ENCODE assay signal across 9 cellular contexts in the genomic region with DNA sequence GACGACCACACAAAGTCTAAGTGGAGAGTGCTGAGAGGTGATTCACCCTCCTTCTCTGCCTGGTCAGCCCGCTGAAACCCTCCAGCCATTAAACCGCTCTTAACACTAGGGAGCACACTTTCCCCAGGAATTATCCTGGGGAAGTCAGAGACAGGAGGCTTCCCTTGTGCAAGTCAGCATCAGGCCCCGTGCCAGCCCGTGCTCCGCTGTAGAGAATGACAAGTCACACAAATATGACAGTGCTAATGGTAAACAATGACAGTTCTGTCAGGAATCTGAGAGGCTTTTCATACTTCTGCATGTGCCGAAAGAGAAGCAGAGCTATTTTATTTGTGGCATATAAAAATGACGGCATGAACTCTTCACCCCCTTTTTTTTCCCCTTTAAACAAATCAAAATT.
DNase-seq lines count a peak whose midpoint lies in the region; TF ChIP-seq lines count a peak whose summit lies in the region.
"Had no signal": no experiment of that assay in that cellular context is flagged by ENCODE, and none has a peak within 500 bp of the region (broad histone marks: within the 10 kb centered on the region; RNA-seq: fewer than 3 reads in every experiment).

No MANE protein-coding gene starts in this region.

- no peak overlapping the region for H3K4me2 ChIP-seq in H9 (ENCODE audit: insufficient read depth, insufficient read length, low read length)

- no peak overlapping the region for H2BK15ac ChIP-seq in H9 (ENCODE audit: low read depth, low read length)

- no peak overlapping the region for H4K5ac ChIP-seq in H9 (ENCODE audit: insufficient read length, low read depth, low read length)

- WGBS in H9 (ENCODE audit: extremely low coverage, insufficient read length, low lambda C conversion rate), result no CpG with 5 or more reads among the region's 8 CpGs

- H4K20me1 ChIP-seq in H9 (ENCODE audit: control insufficient read depth, insufficient read depth, insufficient read length), result no peaks in the 10 kb centered on the region

- H3K27me3 Mint-ChIP-seq in H9 (ENCODE audit: low read depth), result no peaks in the 10 kb centered on the region

- H3K14ac ChIP-seq in H9 (ENCODE audit: insufficient read depth, low read length), result no peak overlapping the region

- H3K18ac ChIP-seq in H9 (ENCODE audit: insufficient read length, low read depth, low read length), result no peak overlapping the region

- no peak overlapping the region for H2BK20ac ChIP-seq in H9 (ENCODE audit: low read depth, low read length, poor library complexity, severe bottlenecking)

- H3K27ac ChIP-seq in H9 (ENCODE audit: insufficient read length, low read depth, low read length) (no peak overlapping the region), breast epithelium (peak overlapping the region in 1 of 2 donors; percentile 7), skeletal muscle tissue (ENCODE audit: low read depth, low read length) (no peak overlapping the region)
- H3K27ac ChIP-seq: SK-N-MC had no signal

- H3K4me1 Mint-ChIP-seq in H9, result peaks cover 2 to 5% of the 10 kb centered on the region in 2 experiments; a peak in 2 of 4 replicates

- H3K79me1 ChIP-seq in H9 (ENCODE audit: insufficient read depth, low read depth, low read length, poor library complexity, severe bottlenecking), result no peaks in the 10 kb centered on the region

- H2BK120ac ChIP-seq in H9 (ENCODE audit: low read depth, low read length, poor library complexity, severe bottlenecking), result no peak overlapping the region

- H3K4me3 ChIP-seq in breast epithelium (no peak overlapping the region), skeletal muscle tissue (ENCODE audit: low read length in 3 of 3) (peak overlapping the region in 2 of 3 donors; percentile 51 to 58)
- H3K4me3 ChIP-seq: SK-N-MC had no signal

- H3K56ac ChIP-seq in H9 (ENCODE audit: insufficient read length, low read depth, low read length), result no peak overlapping the region

- no peaks in the 10 kb centered on the region for H3K79me2 ChIP-seq in H9 (ENCODE audit: insufficient read depth, low read length)

- peak; percentile 81 for DNase-seq in H9
- DNase-seq in NCI-H446 treated with DMSO at 0.1 percent for 48 hours (lab: John Stamatoyannopoulos, UW), result peak; percentile 69
- DNase-seq in breast epithelium (ENCODE audit: low spot score in 2 of 2), result peak; percentile 87
- DNase-seq in iPS-NIHi7 (ENCODE audit: extremely low spot score), result peak; percentile 77
- no peak for DNase-seq in stimulated activated CD4-positive, alpha-beta T cell treated with anti-CD3 and anti-CD28 coated beads, Interleukin-2, amount 100 ng/mL, for 24 hours
- DNase-seq in GM19238 (ENCODE audit: insufficient read length, low spot score), result no peak
- no peak for DNase-seq in NCI-H2029 treated with DMSO at 0.1 percent for 48 hours (lab: John Stamatoyannopoulos, UW)

- no peak overlapping the region for H3K23ac ChIP-seq in H9 (ENCODE audit: insufficient read length, low read depth, low read length)

- no peak overlapping the region for H3K4me3 Mint-ChIP-seq in H9

- no peak overlapping the region for H3T11ph ChIP-seq in H9 (ENCODE audit: low read length)

- H2BK5ac ChIP-seq in H9 (ENCODE audit: insufficient read length, low read length), result no peak overlapping the region

- H3K9me3 ChIP-seq in H9 (ENCODE audit: control insufficient read depth, low read depth, low read length) (no peaks in the 10 kb centered on the region), breast epithelium (no peaks in the 10 kb centered on the region), skeletal muscle tissue (ENCODE audit: control insufficient read depth in 3 of 3, low read length in 3 of 3) (no peaks in the 10 kb centered on the region)

- intact Hi-C loops in breast epithelium (cut with DNase I; ENCODE audit: low total_unique reads), result no loop called here

- H4K91ac ChIP-seq in H9 (ENCODE audit: insufficient read length, low read depth, low read length), result no peak overlapping the region

- H3K36me3 Mint-ChIP-seq in H9 (ENCODE audit: insufficient read depth in 1 of 3, low read depth in 3 of 3), result no peaks in the 10 kb centered on the region

- no peak overlapping the region for H2BK12ac ChIP-seq in H9 (ENCODE audit: insufficient read length, low read depth, low read length)

- H2AFZ ChIP-seq in H9 (ENCODE audit: low read length), result no peak overlapping the region

- H3K27ac Mint-ChIP-seq in H9, result 0 out of 7 replicates have a peak overlapping the region, but pooled peaks of 1 of the 3 experiments have one; percentile 22

- no peaks in the 10 kb centered on the region for H3K36me3 ChIP-seq in breast epithelium
- no peaks in the 10 kb centered on the region for H3K36me3 ChIP-seq in skeletal muscle tissue (ENCODE audit: control insufficient read depth in 3 of 3, insufficient read depth in 3 of 3, low read length in 3 of 3)

- no peak for TF ChIP-seq POLR2A in breast epithelium (IDR thresholded peaks at IDR 0.05)

- H3K23me2 ChIP-seq in H9 (ENCODE audit: insufficient read length, low read depth, low read length, poor library complexity, severe bottlenecking), result no peaks in the 10 kb centered on the region

- no peaks in the 10 kb centered on the region for H3K9me3 Mint-ChIP-seq in H9

- H3K4me1 ChIP-seq in H9 (ENCODE audit: insufficient read depth, low read length) (no peaks in the 10 kb centered on the region), breast epithelium (no peaks in the 10 kb centered on the region), skeletal muscle tissue (ENCODE audit: control insufficient read depth in 3 of 3, insufficient read depth in 3 of 3, low read length in 3 of 3) (peaks cover 0 to 3% (median 2%) of the 10 kb centered on the region in 3 donors)

- no peak overlapping the region for H4K8ac ChIP-seq in H9 (replicated peaks; ENCODE audit: insufficient read length, low read depth, low read length)

- peak; percentile 73 for TF ChIP-seq CTCF in H9 (conservative IDR thresholded peaks at IDR 0.05)
- TF ChIP-seq CTCF in breast epithelium (IDR thresholded peaks at IDR 0.05), result peak in 2 of 3 donors; percentile 49 to 54

- H2AK5ac ChIP-seq in H9 (ENCODE audit: insufficient read length, low read length), result no peak overlapping the region

- H3K4ac ChIP-seq in H9 (ENCODE audit: low read depth, low read length), result no peak overlapping the region

- no peaks in the 10 kb centered on the region for H3K27me3 ChIP-seq in H9 (ENCODE audit: insufficient read depth, low read length)
- H3K27me3 ChIP-seq in breast epithelium, result no peaks in the 10 kb centered on the region
- H3K27me3 ChIP-seq in skeletal muscle tissue (ENCODE audit: control insufficient read depth in 3 of 3, insufficient read depth in 3 of 3, low read length in 3 of 3), result no peaks in the 10 kb centered on the region

- no peak overlapping the region for H3K9ac ChIP-seq in H9 (ENCODE audit: extremely low read depth, insufficient read length, low read length)
- peak overlapping the region in 2 of 3 donors; percentile 51 to 55 for H3K9ac ChIP-seq in skeletal muscle tissue (ENCODE audit: low read depth in 1 of 3, low read length in 3 of 3)

Comparison
In these comparisons a context has a peak if more than half of its experiments do, and no peak if none do; other contexts are left out.
1. DNase-seq: peak in H9 (single experiment), NCI-H446 treated with DMSO at 0.1 percent for 48 hours (single experiment), breast epithelium (2 of 2) and iPS-NIHi7 (single experiment); none in stimulated activated CD4-positive, alpha-beta T cell treated with anti-CD3 and anti-CD28 coated beads, Interleukin-2, amount 100 ng/mL, for 24 hours (0 of 2), GM19238 (single experiment) and NCI-H2029 treated with DMSO at 0.1 percent for 48 hours (single experiment).
2. H3K4me3 ChIP-seq: peak in skeletal muscle tissue (2 of 3); none in breast epithelium (0 of 3).